2 cellular contexts compared by ENCODE assay signal in genomic region chr7:44110724-44111635, GRCh38.
TF ChIP-seq lines count a peak whose summit lies in the region.

No MANE protein-coding gene starts in this region.

TF ChIP-seq in SK-N-SH, 30 proteins besides CTCF, POLR2A, EP300 and RAD21 (continued from another document):
- TF ChIP-seq IRF3 (IDR thresholded peaks at IDR 0.05; ENCODE audit: low read depth, low read length) (no peak), TCF12 (IDR thresholded peaks at IDR 0.05) (no peak), USF2 (IDR thresholded peaks at IDR 0.05; ENCODE audit: borderline replicate concordance, low read depth, low read length) (no peak), USF1 (IDR thresholded peaks at IDR 0.05; ENCODE audit: borderline replicate concordance, low read depth) (no peak)

TF ChIP-seq in SK-N-SH treated with all-trans-retinoic acid at 6 μM for 48 hours, 23 proteins besides CTCF, POLR2A, EP300 and RAD21 (continued from another document):
- TF ChIP-seq CREB5 (CRISPR knock-in tag; IDR thresholded peaks at IDR 0.05; ENCODE audit: low read depth) (no peak), ESRRG (CRISPR knock-in tag; IDR thresholded peaks at IDR 0.05) (no peak), ISL1 (CRISPR knock-in tag; IDR thresholded peaks at IDR 0.05) (no peak)
